In genomic region chr3:48130321-48130881, GRCh38 we compare ENCODE assay signal across 11 cellular contexts. TPM values are rescaled to one million over a fixed set of nuclear protein-coding genes. Genes with fewer than 3 reads are reported as not detected.
DNase-seq lines count a peak whose midpoint lies in the region; ATAC-seq and TF ChIP-seq lines count a peak whose summit lies in the region.
"Had no signal": no experiment of that assay in that cellular context is flagged by ENCODE, and none has a peak within 500 bp of the region (broad histone marks: within the 10 kb centered on the region; RNA-seq: fewer than 3 reads in every experiment).

No MANE protein-coding gene starts in this region.

- 0 out of 2 replicates have a peak overlapping the region, but pooled peaks have one; percentile 5 for H3K4me2 ChIP-seq in SK-N-SH
- no peak overlapping the region for H3K4me2 ChIP-seq in PC-9

- H4K20me1 ChIP-seq in SK-N-SH (ENCODE audit: insufficient read depth) (no peaks in the 10 kb centered on the region), PC-9 (ENCODE audit: insufficient read depth) (no peaks in the 10 kb centered on the region)

- no peaks in the 10 kb centered on the region for H3K4me1 Mint-ChIP-seq in activated CD8-positive, alpha-beta T cell treated with anti-CD3 and anti-CD28 coated beads, Interleukin-2, amount 10 ng/mL, durations not matched to agents 7 days and 5 days (ENCODE audit: low read depth)

- H3K9me3 Mint-ChIP-seq in activated CD8-positive, alpha-beta T cell treated with anti-CD3 and anti-CD28 coated beads, Interleukin-2, amount 10 ng/mL, durations not matched to agents 7 days and 5 days (ENCODE audit: insufficient read depth): no peaks in the 10 kb centered on the region

- H2AFZ ChIP-seq in SK-N-SH (ENCODE audit: low read depth): 0 out of 2 replicates have a peak overlapping the region, but pooled peaks have one; percentile 7
- H2AFZ ChIP-seq in PC-9: no peak overlapping the region

- H3K4me3 ChIP-seq in A673 (ENCODE audit: low read depth, low read length, poor library complexity, severe bottlenecking) (no peak overlapping the region), SK-N-SH (ENCODE audit: low read depth in 2 of 2, low read length in 1 of 2) (no peak overlapping the region), PC-9 (no peak overlapping the region)

- CTCF ChIA-PET in A673 (lab: Charles Lee): no interaction called here
- CTCF ChIA-PET in SK-N-SH (lab: Yijun Ruan, JAX): interaction anchor here (1.6 kb wide), 1 partner anchor 293 kb away, joined by 5 read pairs; no protein-coding TSS in a partner anchor
- CTCF ChIA-PET in activated CD8-positive, alpha-beta T cell treated with anti-CD3 and anti-CD28 coated beads, Interleukin-2, amount 10 ng/mL, durations not matched to agents 7 days and 5 days (lab: Charles Lee): interaction anchor here (0.8 kb wide), 1 partner anchor 21 kb away, joined by 3 read pairs; no protein-coding TSS in a partner anchor
- CTCF ChIA-PET in PC-9 (lab: Charles Lee): interaction anchor here (0.6 kb wide), 1 partner anchor 43 kb away, joined by 3 read pairs; no protein-coding TSS in a partner anchor

- 84% methylated on average over 6 of the region's 8 CpGs for WGBS in SK-N-SH (ENCODE audit: low lambda C conversion rate)

- BruUV-seq in A673 (replicated peaks; lab: Mats Ljungman, UMichigan) (no TSS peak), PC-9 (replicated peaks; lab: Mats Ljungman, UMichigan) (no TSS peak)

- H3K36me3 ChIP-seq in A673 (ENCODE audit: insufficient read depth, low read length, poor library complexity, severe bottlenecking) (no peaks in the 10 kb centered on the region), SK-N-SH (replicated peaks in 1 of 2; ENCODE audit: control insufficient read depth in 1 of 2, insufficient read depth in 2 of 2, low read length in 1 of 2) (no peaks in the 10 kb centered on the region), PC-9 (ENCODE audit: low read depth) (no peaks in the 10 kb centered on the region)

- intact Hi-C loops in A673 (cut with micrococcal nuclease; ENCODE audit: unreplicated experiment) (no loop called here), PC-9 (cut with micrococcal nuclease; ENCODE audit: unreplicated experiment) (no loop called here)

- no peak for TF ChIP-seq RAD21 in SK-N-SH (IDR thresholded peaks at IDR 0.05; ENCODE audit: low read length)

- H3K9me2 ChIP-seq in SK-N-SH: no peaks in the 10 kb centered on the region
- H3K9me2 ChIP-seq in PC-9 (ENCODE audit: insufficient read depth): no peaks in the 10 kb centered on the region

- no peak overlapping the region for H3K27ac Mint-ChIP-seq in activated CD8-positive, alpha-beta T cell treated with anti-CD3 and anti-CD28 coated beads, Interleukin-2, amount 10 ng/mL, durations not matched to agents 7 days and 5 days
- H3K27ac Mint-ChIP-seq: B cell had no signal

- H3K27me3 Mint-ChIP-seq in activated CD8-positive, alpha-beta T cell treated with anti-CD3 and anti-CD28 coated beads, Interleukin-2, amount 10 ng/mL, durations not matched to agents 7 days and 5 days (ENCODE audit: low read depth): no peaks in the 10 kb centered on the region
- H3K27me3 Mint-ChIP-seq: B cell had no signal

- POLR2A ChIA-PET in A673 (lab: Charles Lee; ENCODE audit: low non-redundant PET): no interaction called here
- POLR2A ChIA-PET in SK-N-SH (lab: Yijun Ruan, JAX): no interaction called here
- POLR2A ChIA-PET in activated CD8-positive, alpha-beta T cell treated with anti-CD3 and anti-CD28 coated beads, Interleukin-2, amount 10 ng/mL, durations not matched to agents 7 days and 5 days (lab: Charles Lee): no interaction called here
- POLR2A ChIA-PET in PC-9 (lab: Charles Lee; ENCODE audit: unreplicated experiment): interaction anchor here (0.7 kb wide), 2 partner anchors 41 to 877 kb away, joined by 4 to 5 read pairs; no protein-coding TSS in a partner anchor

- H3K36me3 Mint-ChIP-seq in activated CD8-positive, alpha-beta T cell treated with anti-CD3 and anti-CD28 coated beads, Interleukin-2, amount 10 ng/mL, durations not matched to agents 7 days and 5 days (ENCODE audit: low read depth): no peaks in the 10 kb centered on the region

- no peaks in the 10 kb centered on the region for H3K27me3 ChIP-seq in A673 (replicated peaks; ENCODE audit: insufficient read depth, low read depth, low read length, poor library complexity)
- H3K27me3 ChIP-seq in SK-N-SH (ENCODE audit: insufficient read depth): no peaks in the 10 kb centered on the region
- H3K27me3 ChIP-seq in PC-9 (ENCODE audit: insufficient read depth, low read depth): no peaks in the 10 kb centered on the region

- no peaks in the 10 kb centered on the region for H3K79me2 ChIP-seq in SK-N-SH (ENCODE audit: insufficient read depth)
- no peaks in the 10 kb centered on the region for H3K79me2 ChIP-seq in PC-9 (ENCODE audit: low read depth)

- ATAC-seq in activated CD8-positive, alpha-beta T cell treated with anti-CD3 and anti-CD28 coated beads, Interleukin-2, amount 10 ng/mL, durations not matched to agents 7 days and 5 days: no peak

- no peak for TF ChIP-seq EP300 in SK-N-SH (IDR thresholded peaks at IDR 0.05; ENCODE audit: borderline replicate concordance in 1 of 2, low read depth in 1 of 2, low read length in 1 of 2)

- H3K4me1 ChIP-seq in A673 (ENCODE audit: insufficient read depth, low read length, poor library complexity, severe bottlenecking): no peaks in the 10 kb centered on the region
- peaks cover 0 to 3% of the 10 kb centered on the region in 2 experiments; a peak in 1 of 4 replicates for H3K4me1 ChIP-seq in SK-N-SH (ENCODE audit: control insufficient read depth in 1 of 2, insufficient read depth in 2 of 2, low read depth in 1 of 2, low read length in 1 of 2)
- H3K4me1 ChIP-seq in PC-9 (replicated peaks; ENCODE audit: insufficient read depth): no peaks in the 10 kb centered on the region

- no peak for TF ChIP-seq CTCF in A673 (conservative IDR thresholded peaks at IDR 0.05; ENCODE audit: low read depth, low read length)
- TF ChIP-seq CTCF in SK-N-SH (IDR thresholded peaks at IDR 0.05): no peak
- no peak for TF ChIP-seq CTCF in PC-9 (conservative IDR thresholded peaks at IDR 0.05)

- H3K27ac ChIP-seq in A673 (ENCODE audit: low read depth, low read length, poor library complexity, severe bottlenecking) (no peak overlapping the region), SK-N-SH (ENCODE audit: low read depth in 2 of 2, low read length in 1 of 2) (no peak overlapping the region), PC-9 (no peak overlapping the region)

- DNase-seq in A673 (ENCODE audit: low spot score): peak; percentile 25
- no peak for DNase-seq in SK-N-SH
- peak; percentile 66 for DNase-seq in glomerular endothelial cell (ENCODE audit: extremely low read depth, low read depth, low spot score)
- DNase-seq in non-pigmented ciliary epithelial cell (ENCODE audit: low read depth): peak; percentile 64
- no peak for DNase-seq in HUDEP-2 (lab: John Stamatoyannopoulos, UW; ENCODE audit: unreplicated experiment in 76 of 76)
- DNase-seq in activated CD8-positive, alpha-beta T cell treated with anti-CD3 and anti-CD28 coated beads, Interleukin-2, amount 10 ng/mL, durations not matched to agents 7 days and 5 days: no peak
- DNase-seq in PC-9: no peak
- DNase-seq in cortex of kidney (lab: John Stamatoyannopoulos, UW): no peak
- DNase-seq: activated naive CD4-positive, alpha-beta T cell treated with anti-CD3 and anti-CD28 coated beads, Interleukin-2, amount 50 U/mL, for 16 hours; NCI-H526 treated with DMSO at 0.1 percent for 48 hours had no signal

- H3F3A ChIP-seq in SK-N-SH (replicated peaks; ENCODE audit: insufficient read depth): no peaks in the 10 kb centered on the region
- no peaks in the 10 kb centered on the region for H3F3A ChIP-seq in PC-9 (ENCODE audit: insufficient read depth, low read depth)

- H3K4me3 Mint-ChIP-seq in activated CD8-positive, alpha-beta T cell treated with anti-CD3 and anti-CD28 coated beads, Interleukin-2, amount 10 ng/mL, durations not matched to agents 7 days and 5 days: no peak overlapping the region
- H3K4me3 Mint-ChIP-seq: B cell had no signal

- H3K9ac ChIP-seq in SK-N-SH: no peak overlapping the region

- no peaks in the 10 kb centered on the region for H3K9me3 ChIP-seq in A673 (ENCODE audit: low read depth, low read length, poor library complexity, severe bottlenecking)
- no peaks in the 10 kb centered on the region for H3K9me3 ChIP-seq in SK-N-SH
- H3K9me3 ChIP-seq in PC-9 (ENCODE audit: insufficient read depth, low read depth): no peaks in the 10 kb centered on the region

TF ChIP-seq in SK-N-SH, 30 proteins besides CTCF, POLR2A, EP300 and RAD21 (continues in another document):
- TF ChIP-seq YY1 (IDR thresholded peaks at IDR 0.05; ENCODE audit: low read depth) (no peak), ELF1 (IDR thresholded peaks at IDR 0.05) (no peak), NFIC (IDR thresholded peaks at IDR 0.05; ENCODE audit: borderline replicate concordance) (no peak)
- TF ChIP-seq, protein P1, sequence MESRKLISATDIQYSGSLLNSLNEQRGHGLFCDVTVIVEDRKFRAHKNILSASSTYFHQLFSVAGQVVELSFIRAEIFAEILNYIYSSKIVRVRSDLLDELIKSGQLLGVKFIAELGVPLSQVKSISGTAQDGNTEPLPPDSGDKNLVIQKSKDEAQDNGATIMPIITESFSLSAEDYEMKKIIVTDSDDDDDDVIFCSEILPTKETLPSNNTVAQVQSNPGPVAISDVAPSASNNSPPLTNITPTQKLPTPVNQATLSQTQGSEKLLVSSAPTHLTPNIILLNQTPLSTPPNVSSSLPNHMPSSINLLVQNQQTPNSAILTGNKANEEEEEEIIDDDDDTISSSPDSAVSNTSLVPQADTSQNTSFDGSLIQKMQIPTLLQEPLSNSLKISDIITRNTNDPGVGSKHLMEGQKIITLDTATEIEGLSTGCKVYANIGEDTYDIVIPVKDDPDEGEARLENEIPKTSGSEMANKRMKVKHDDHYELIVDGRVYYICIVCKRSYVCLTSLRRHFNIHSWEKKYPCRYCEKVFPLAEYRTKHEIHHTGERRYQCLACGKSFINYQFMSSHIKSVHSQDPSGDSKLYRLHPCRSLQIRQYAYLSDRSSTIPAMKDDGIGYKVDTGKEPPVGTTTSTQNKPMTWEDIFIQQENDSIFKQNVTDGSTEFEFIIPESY (IDR thresholded peaks at IDR 0.05; ENCODE audit: borderline replicate concordance, low read depth): no peak
- TF ChIP-seq, protein P2, sequence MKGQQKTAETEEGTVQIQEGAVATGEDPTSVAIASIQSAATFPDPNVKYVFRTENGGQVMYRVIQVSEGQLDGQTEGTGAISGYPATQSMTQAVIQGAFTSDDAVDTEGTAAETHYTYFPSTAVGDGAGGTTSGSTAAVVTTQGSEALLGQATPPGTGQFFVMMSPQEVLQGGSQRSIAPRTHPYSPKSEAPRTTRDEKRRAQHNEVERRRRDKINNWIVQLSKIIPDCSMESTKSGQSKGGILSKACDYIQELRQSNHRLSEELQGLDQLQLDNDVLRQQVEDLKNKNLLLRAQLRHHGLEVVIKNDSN (IDR thresholded peaks at IDR 0.05; ENCODE audit: borderline replicate concordance, low read depth): no peak

RNA-seq across cellular contexts. Expression of gene CDC25A, which starts 57.8 kb away (rescaled TPM):
- total RNA-seq in A673 (2021) (29.5 and 34.6 TPM in 2 replicates), glomerular endothelial cell (2.7 and 9.7 TPM in 2 replicates), PC-9 (2021) (9.7 and 10.5 TPM in 2 replicates)
- 3.3 and 3.8 TPM in 2 replicates for polyA plus RNA-seq in SK-N-SH (2012; rRNA removed)
- polyA plus RNA-seq in SK-N-SH (2012; cell fraction: cytosol; rRNA removed): 2.9 and 3.6 TPM in 2 replicates
- 3.5 and 3.9 TPM in 2 replicates for polyA plus RNA-seq in SK-N-SH (2012; cell fraction: nucleus; rRNA removed)
- total RNA-seq in activated CD8-positive, alpha-beta T cell treated with anti-CD3 and anti-CD28 coated beads, Interleukin-2, amount 10 ng/mL, durations not matched to agents 7 days and 5 days: 10 to 100 TPM; 30.3 to 31.3 TPM

Comparison
In these comparisons a context has a peak if more than half of its experiments do, and no peak if none do; other contexts are left out.
1. DNase-seq: peak in A673 (single experiment), glomerular endothelial cell (single experiment) and non-pigmented ciliary epithelial cell (single experiment); none in SK-N-SH (single experiment), HUDEP-2 (0 of 76), activated CD8-positive, alpha-beta T cell treated with anti-CD3 and anti-CD28 coated beads, Interleukin-2, amount 10 ng/mL, durations not matched to agents 7 days and 5 days (single experiment), PC-9 (0 of 2) and cortex of kidney (single experiment).